Comparison of ENCODE assay signal across 14 cellular contexts in the genomic region with DNA sequence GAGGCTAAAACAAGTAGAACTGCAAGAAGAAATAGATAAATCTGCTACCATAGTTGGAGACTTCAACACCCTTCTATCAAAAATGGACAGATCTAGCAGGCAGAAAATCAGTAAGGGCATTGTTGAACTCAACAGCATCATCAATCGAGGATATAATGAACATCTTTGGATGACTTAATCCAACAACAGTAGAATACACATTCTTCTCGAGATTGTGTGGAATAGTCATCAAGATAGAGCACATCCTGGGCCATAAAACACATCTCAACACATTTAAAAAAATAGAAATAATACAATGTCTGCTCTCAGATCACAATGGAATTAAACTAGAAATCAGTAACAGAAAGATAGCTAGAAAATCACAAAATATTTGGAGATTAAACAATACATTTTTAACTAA. TPM values are rescaled to one million over a fixed set of nuclear protein-coding genes. Genes with fewer than 3 reads are reported as not detected.
DNase-seq lines count a peak whose midpoint lies in the region; ATAC-seq and TF ChIP-seq lines count a peak whose summit lies in the region.
"Had no signal": no experiment of that assay in that cellular context is flagged by ENCODE, and none has a peak within 500 bp of the region (broad histone marks: within the 10 kb centered on the region; RNA-seq: fewer than 3 reads in every experiment).

No MANE protein-coding gene starts in this region.

- H3K4me1 ChIP-seq in IMR-90 (ENCODE audit: control insufficient read depth, insufficient read depth, low read length), result no peaks in the 10 kb centered on the region
- peaks cover 17% of the 10 kb centered on the region for H3K4me1 ChIP-seq in osteoblast (ENCODE audit: insufficient read depth, low read length)
- H3K4me1 ChIP-seq: BLaER1 had no signal

- CTCF ChIA-PET in IMR-90 (lab: Yijun Ruan, JAX), result interaction anchor here (0.6 to 1.0 kb wide), 2 partner anchors 18 to 20 kb away, joined by 3 read pairs; no protein-coding TSS in a partner anchor

- dilution Hi-C loops in IMR-90 (cut with HindIII; ENCODE audit: low sequenced_read_pairs, unreplicated experiment), result no loop called here

- no peak overlapping the region for H3K23ac ChIP-seq in IMR-90 (ENCODE audit: low read depth, low read length)

- H2BK5ac ChIP-seq in IMR-90 (ENCODE audit: low read depth, low read length, poor library complexity, severe bottlenecking), result no peak overlapping the region

- no peaks in the 10 kb centered on the region for H3K79me1 ChIP-seq in IMR-90 (ENCODE audit: low read depth in 1 of 2, low read length in 2 of 2)

- H2AFZ ChIP-seq in IMR-90 (replicated peaks; ENCODE audit: low read length, poor library complexity), result no peak overlapping the region
- H2AFZ ChIP-seq in osteoblast (ENCODE audit: low read length), result no peak overlapping the region

- in situ Hi-C loops in IMR-90 (cut with MboI; ENCODE audit: low sequenced_read_pairs), result no loop called here

- no CpG with 5 or more reads among the region's 2 CpGs for WGBS in IMR-90 (ENCODE audit: extremely low coverage in 2 of 2, insufficient read length in 1 of 2), 2 experiments

- no peak for TF ChIP-seq RAD21 in IMR-90 (IDR thresholded peaks at IDR 0.05; ENCODE audit: low read length)

- no peak overlapping the region for H3K27ac ChIP-seq in IMR-90 (ENCODE audit: insufficient read depth, low read length)
- H3K27ac ChIP-seq in osteoblast (ENCODE audit: low read depth, low read length), result peak overlapping the region; percentile 64
- H3K27ac ChIP-seq: BLaER1 had no signal

- POLR2A ChIA-PET in IMR-90 (lab: Charles Lee; ENCODE audit: unreplicated experiment), result no interaction called here

- TF ChIP-seq POLR2A in IMR-90 (IDR thresholded peaks at IDR 0.05; ENCODE audit: low read depth, low read length), result no peak

- no peaks in the 10 kb centered on the region; the same call in 1 of the 2 replicates for H3K9me1 ChIP-seq in IMR-90 (ENCODE audit: insufficient read depth, low read length)

- no peak overlapping the region for H3K14ac ChIP-seq in IMR-90 (replicated peaks; ENCODE audit: low read depth, low read length)

- H3K27me3 ChIP-seq in IMR-90 (ENCODE audit: control insufficient read depth, insufficient read depth, low read length), result peaks cover 34% of the 10 kb centered on the region
- peaks cover 3% of the 10 kb centered on the region for H3K27me3 ChIP-seq in osteoblast (ENCODE audit: insufficient read depth, low read length)
- H3K27me3 ChIP-seq: BLaER1 had no signal

- H4K8ac ChIP-seq in IMR-90 (ENCODE audit: low read depth in 2 of 2, low read length in 2 of 2), result no peak overlapping the region

- H4K91ac ChIP-seq in IMR-90 (ENCODE audit: insufficient read depth, low read depth, low read length), result no peak overlapping the region

- H3K4me2 ChIP-seq in IMR-90 (ENCODE audit: low read depth, low read length), result no peak overlapping the region
- H3K4me2 ChIP-seq in osteoblast (ENCODE audit: insufficient read depth, low read length), result no peak overlapping the region
- H3K4me2 ChIP-seq: BLaER1 had no signal

- no peak overlapping the region for H3K4ac ChIP-seq in IMR-90 (ENCODE audit: low read depth, low read length)

- H3K9ac ChIP-seq in IMR-90 (ENCODE audit: low read depth, low read length), result no peak overlapping the region
- H3K9ac ChIP-seq: BLaER1 had no signal

- H2AK9ac ChIP-seq in IMR-90 (replicated peaks; ENCODE audit: low read depth, low read length, poor library complexity), result no peak overlapping the region

- no peak overlapping the region for H3K4me3 ChIP-seq in IMR-90 (ENCODE audit: insufficient read depth, low read depth, low read length)
- no peak overlapping the region for H3K4me3 ChIP-seq in osteoblast (ENCODE audit: insufficient read depth, low read length)
- H3K4me3 ChIP-seq: BLaER1 had no signal

- H3K79me2 ChIP-seq in osteoblast (ENCODE audit: insufficient read depth, low read length), result no peaks in the 10 kb centered on the region

- no TSS peak for BruUV-seq in IMR-90 (replicated peaks; lab: Mats Ljungman, UMichigan)

- ATAC-seq in IMR-90 (ENCODE audit: low read depth), result no peak
- no peak for ATAC-seq in GM21737 (IDR thresholded peaks at IDR 0.05; ENCODE audit: unreplicated experiment)

- H3K36me3 ChIP-seq in IMR-90 (ENCODE audit: control insufficient read depth, insufficient read depth, low read length) (no peaks in the 10 kb centered on the region), osteoblast (ENCODE audit: insufficient read depth, low read length) (no peaks in the 10 kb centered on the region)
- H3K36me3 ChIP-seq: BLaER1 had no signal

- no peak overlapping the region for H2BK20ac ChIP-seq in IMR-90 (ENCODE audit: low read depth, low read length)

- no peak overlapping the region for H2BK120ac ChIP-seq in IMR-90 (ENCODE audit: low read depth, low read length)

- peak; percentile 84 for DNase-seq in ELR (ENCODE audit: low read depth)
- DNase-seq in IMR-90, result peak; percentile 43
- no peak for DNase-seq in osteoblast (ENCODE audit: insufficient read length, low spot score, missing footprints)
- no peak for DNase-seq in SHP77 (lab: John Stamatoyannopoulos, UW)
- DNase-seq in activated CD4-positive, alpha-beta T cell treated with anti-CD3 and anti-CD28 coated beads for 1 hour, result no peak
- DNase-seq: AML-193; CD4-positive, CD25-positive, alpha-beta regulatory T cell; DMS53; HCEC 1CT; KBM-7 had no signal

- H4K20me1 ChIP-seq in IMR-90 (ENCODE audit: insufficient read depth, low read length), result no peaks in the 10 kb centered on the region
- no peaks in the 10 kb centered on the region for H4K20me1 ChIP-seq in osteoblast (ENCODE audit: insufficient read depth, low read length)
- H4K20me1 ChIP-seq: BLaER1 had no signal

- TF ChIP-seq CTCF in IMR-90 (conservative IDR thresholded peaks at IDR 0.05; ENCODE audit: low read depth, low read length) (no peak), osteoblast (IDR thresholded peaks at IDR 0.05; ENCODE audit: extremely low read depth, low read depth, low read length) (no peak)

- H3K9me3 ChIP-seq in IMR-90 (ENCODE audit: control insufficient read depth, insufficient read depth, low read length), result no peaks in the 10 kb centered on the region
- no peaks in the 10 kb centered on the region for H3K9me3 ChIP-seq in osteoblast (ENCODE audit: low read depth, low read length)

- no peak overlapping the region for H3K56ac ChIP-seq in IMR-90 (ENCODE audit: extremely low read depth, insufficient read depth, low read length)

- intact Hi-C loops in IMR-90 (cut with micrococcal nuclease), result no loop called here

- no peak overlapping the region for H4K5ac ChIP-seq in IMR-90 (ENCODE audit: low read depth, low read length)

- H3K18ac ChIP-seq in IMR-90 (ENCODE audit: low read depth, low read length), result no peak overlapping the region

- H2AK5ac ChIP-seq in IMR-90 (ENCODE audit: low read depth, low read length), result no peak overlapping the region

- no peak overlapping the region for H2BK15ac ChIP-seq in IMR-90 (ENCODE audit: low read depth, low read length)

TF ChIP-seq in IMR-90, 13 proteins besides CTCF, POLR2A, EP300 and RAD21:
- TF ChIP-seq CHD1 (IDR thresholded peaks at IDR 0.05; ENCODE audit: low read depth, low read length) (no peak), RFX5 (IDR thresholded peaks at IDR 0.05; ENCODE audit: low read depth, low read length) (no peak), NFE2L2 (IDR thresholded peaks at IDR 0.05; ENCODE audit: low read depth, low read length) (no peak)
- TF ChIP-seq, protein P1, sequence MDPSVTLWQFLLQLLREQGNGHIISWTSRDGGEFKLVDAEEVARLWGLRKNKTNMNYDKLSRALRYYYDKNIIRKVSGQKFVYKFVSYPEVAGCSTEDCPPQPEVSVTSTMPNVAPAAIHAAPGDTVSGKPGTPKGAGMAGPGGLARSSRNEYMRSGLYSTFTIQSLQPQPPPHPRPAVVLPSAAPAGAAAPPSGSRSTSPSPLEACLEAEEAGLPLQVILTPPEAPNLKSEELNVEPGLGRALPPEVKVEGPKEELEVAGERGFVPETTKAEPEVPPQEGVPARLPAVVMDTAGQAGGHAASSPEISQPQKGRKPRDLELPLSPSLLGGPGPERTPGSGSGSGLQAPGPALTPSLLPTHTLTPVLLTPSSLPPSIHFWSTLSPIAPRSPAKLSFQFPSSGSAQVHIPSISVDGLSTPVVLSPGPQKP (IDR thresholded peaks at IDR 0.05; ENCODE audit: borderline replicate concordance, low read depth, low read length), result no peak
- TF ChIP-seq, protein P2, sequence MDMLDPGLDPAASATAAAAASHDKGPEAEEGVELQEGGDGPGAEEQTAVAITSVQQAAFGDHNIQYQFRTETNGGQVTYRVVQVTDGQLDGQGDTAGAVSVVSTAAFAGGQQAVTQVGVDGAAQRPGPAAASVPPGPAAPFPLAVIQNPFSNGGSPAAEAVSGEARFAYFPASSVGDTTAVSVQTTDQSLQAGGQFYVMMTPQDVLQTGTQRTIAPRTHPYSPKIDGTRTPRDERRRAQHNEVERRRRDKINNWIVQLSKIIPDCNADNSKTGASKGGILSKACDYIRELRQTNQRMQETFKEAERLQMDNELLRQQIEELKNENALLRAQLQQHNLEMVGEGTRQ (IDR thresholded peaks at IDR 0.05; ENCODE audit: low read depth, low read length), result no peak

RNA-seq across cellular contexts. Expression of a gene that starts 10.0 kb away (rescaled TPM):
- total RNA-seq in IMR-90 (2012; rRNA removed) (not detected in 2 replicates), osteoblast (0.59 and 4.0 TPM in 2 replicates)
- polyA plus RNA-seq in IMR-90 (2012; rRNA removed), result not detected in 2 replicates
- polyA plus RNA-seq in IMR-90 (2012; cell fraction: cytosol; rRNA removed), result 0.07 TPM in 1 of 2 replicates, not detected in the other
- 0.05 and 0.18 TPM in 2 replicates for polyA plus RNA-seq in IMR-90 (2012; cell fraction: nucleus; rRNA removed; ENCODE audit: low replicate concordance)
- total RNA-seq: A673; CD4-positive, CD25-positive, alpha-beta regulatory T cell; H1 had no signal
- polyA plus RNA-seq: CD4-positive, CD25-positive, alpha-beta regulatory T cell; H1 had no signal

RNA-seq across cellular contexts. Expression of a gene that starts 22.8 kb away (rescaled TPM):
- total RNA-seq in IMR-90 (2012; rRNA removed) (272 and 308 TPM in 2 replicates), osteoblast (2,046 and 2,181 TPM in 2 replicates)
- 601 and 692 TPM in 2 replicates for polyA plus RNA-seq in IMR-90 (2012; rRNA removed)
- polyA plus RNA-seq in IMR-90 (2012; cell fraction: cytosol; rRNA removed), result 282 and 675 TPM in 2 replicates
- 407 and 421 TPM in 2 replicates for polyA plus RNA-seq in IMR-90 (2012; cell fraction: nucleus; rRNA removed; ENCODE audit: low replicate concordance)

RNA-seq across cellular contexts. Expression of a gene that starts 25.4 kb away (rescaled TPM):
- not detected in 2 replicates for total RNA-seq in IMR-90 (2012; rRNA removed)
- polyA plus RNA-seq in IMR-90 (2012; rRNA removed), result not detected in 2 replicates
- polyA plus RNA-seq in IMR-90 (2012; cell fraction: cytosol; rRNA removed), result not detected in 2 replicates
- polyA plus RNA-seq in IMR-90 (2012; cell fraction: nucleus; rRNA removed; ENCODE audit: low replicate concordance), result not detected in 2 replicates
- not detected in 2 replicates for total RNA-seq in osteoblast
- total RNA-seq: A673; CD4-positive, CD25-positive, alpha-beta regulatory T cell; H1 had no signal
- polyA plus RNA-seq: CD4-positive, CD25-positive, alpha-beta regulatory T cell; H1 had no signal

Comparison
In these comparisons a context has a peak if more than half of its experiments do, and no peak if none do; other contexts are left out.
1. DNase-seq: peak in ELR (single experiment) and IMR-90 (single experiment); none in osteoblast (single experiment), SHP77 (0 of 2) and activated CD4-positive, alpha-beta T cell treated with anti-CD3 and anti-CD28 coated beads for 1 hour (single experiment).